Comparison of ENCODE assay signal across 8 cellular contexts in genomic region chr22:36323182-36323854, GRCh38.
DNase-seq lines count a peak whose midpoint lies in the region.

No MANE protein-coding gene starts in this region.

- H3K27ac ChIP-seq in effector memory CD4-positive, alpha-beta T cell (ENCODE audit: insufficient read depth, low read length, poor library complexity, severe bottlenecking) = peak overlapping the region; percentile 8

- peaks cover 2% of the 10 kb centered on the region for H3K4me1 ChIP-seq in effector memory CD4-positive, alpha-beta T cell (ENCODE audit: control insufficient read depth, insufficient read depth, low read length, poor library complexity, severe bottlenecking)

- H3K4me3 ChIP-seq in effector memory CD4-positive, alpha-beta T cell (ENCODE audit: insufficient read depth, low read depth, low read length, poor library complexity, severe bottlenecking) = no peak overlapping the region

- CTCF ChIA-PET in activated CD4-positive, alpha-beta T cell treated with anti-CD3 and anti-CD28 coated beads, Interleukin-2, amount 10 ng/mL, durations not matched to agents 7 days and 5 days (lab: Charles Lee) = interaction anchor here (0.6 to 1.2 kb wide), 3 partner anchors 74 to 179 kb away, joined by 3 to 5 read pairs (median 3); no protein-coding TSS in a partner anchor

- H3K27me3 Mint-ChIP-seq in activated CD4-positive, alpha-beta T cell treated with anti-CD3 and anti-CD28 coated beads, Interleukin-2, amount 10 ng/mL, durations not matched to agents 7 days and 5 days = no peaks in the 10 kb centered on the region

- no peaks in the 10 kb centered on the region for H3K9me3 ChIP-seq in effector memory CD4-positive, alpha-beta T cell (ENCODE audit: control insufficient read depth, low read length)

- H3K4me3 Mint-ChIP-seq in activated CD4-positive, alpha-beta T cell treated with anti-CD3 and anti-CD28 coated beads, Interleukin-2, amount 10 ng/mL, durations not matched to agents 7 days and 5 days = no peak overlapping the region

- POLR2A ChIA-PET in activated CD4-positive, alpha-beta T cell treated with anti-CD3 and anti-CD28 coated beads, Interleukin-2, amount 10 ng/mL, durations not matched to agents 7 days and 5 days (lab: Charles Lee) = no interaction called here

- no peak for DNase-seq in activated CD4-positive, alpha-beta T cell treated with anti-CD3 and anti-CD28 coated beads, Interleukin-2, amount 10 ng/mL, durations not matched to agents 7 days and 5 days
- no peak for DNase-seq in activated CD4-positive, alpha-beta T cell treated with anti-CD3 and anti-CD28 coated beads for 1 hour
- no peak for DNase-seq in effector memory CD4-positive, alpha-beta T cell
- DNase-seq in mucosa of gallbladder (ENCODE audit: low spot score) (peak; percentile 78), ureter (ENCODE audit: low spot score) (peak; percentile 85), DMS53 treated with DMSO at 0.1 percent for 48 hours (lab: John Stamatoyannopoulos, UW; ENCODE audit: unreplicated experiment) (no peak), GDM1 (lab: John Stamatoyannopoulos, UW) (no peak)
- no peak for DNase-seq in stimulated activated naive CD4-positive, alpha-beta T cell treated with Interleukin-2 at 50 U/mL for 16 hours (lab: John Stamatoyannopoulos, UW)

- peak overlapping the region; percentile 60 for H3K27ac Mint-ChIP-seq in activated CD4-positive, alpha-beta T cell treated with anti-CD3 and anti-CD28 coated beads, Interleukin-2, amount 10 ng/mL, durations not matched to agents 7 days and 5 days

- no peaks in the 10 kb centered on the region for H3K9me3 Mint-ChIP-seq in activated CD4-positive, alpha-beta T cell treated with anti-CD3 and anti-CD28 coated beads, Interleukin-2, amount 10 ng/mL, durations not matched to agents 7 days and 5 days

- H3K36me3 ChIP-seq in effector memory CD4-positive, alpha-beta T cell (ENCODE audit: control insufficient read depth, insufficient read depth, low read length) = peaks cover 100% of the 10 kb centered on the region

- H3K4me1 Mint-ChIP-seq in activated CD4-positive, alpha-beta T cell treated with anti-CD3 and anti-CD28 coated beads, Interleukin-2, amount 10 ng/mL, durations not matched to agents 7 days and 5 days = peaks cover 27% of the 10 kb centered on the region

- H3K27me3 ChIP-seq in effector memory CD4-positive, alpha-beta T cell (replicated peaks; ENCODE audit: control insufficient read depth, insufficient read depth, low read length, poor library complexity, severe bottlenecking) = no peaks in the 10 kb centered on the region

- H3K36me3 Mint-ChIP-seq in activated CD4-positive, alpha-beta T cell treated with anti-CD3 and anti-CD28 coated beads, Interleukin-2, amount 10 ng/mL, durations not matched to agents 7 days and 5 days (ENCODE audit: low read depth) = peaks cover 77% of the 10 kb centered on the region

Comparison
In these comparisons a context has a peak if more than half of its experiments do, and no peak if none do; other contexts are left out.
1. DNase-seq: peak in mucosa of gallbladder (single experiment) and ureter (single experiment); none in activated CD4-positive, alpha-beta T cell treated with anti-CD3 and anti-CD28 coated beads, Interleukin-2, amount 10 ng/mL, durations not matched to agents 7 days and 5 days (single experiment), activated CD4-positive, alpha-beta T cell treated with anti-CD3 and anti-CD28 coated beads for 1 hour (single experiment), effector memory CD4-positive, alpha-beta T cell (0 of 3), stimulated activated naive CD4-positive, alpha-beta T cell treated with Interleukin-2 at 50 U/mL for 16 hours (single experiment), DMS53 treated with DMSO at 0.1 percent for 48 hours (single experiment) and GDM1 (single experiment).